ENCODE assay signal across 8 cellular contexts in genomic region chr1:15799928-15800835, GRCh38. TPM values are rescaled to one million over a fixed set of nuclear protein-coding genes. Genes with fewer than 3 reads are reported as not detected.
DNase-seq lines count a peak whose midpoint lies in the region; ATAC-seq and TF ChIP-seq lines count a peak whose summit lies in the region.

No MANE protein-coding gene starts in this region.

- H3K79me2 ChIP-seq in GM23338 (replicated peaks; ENCODE audit: insufficient read depth): no peaks in the 10 kb centered on the region

- no peaks in the 10 kb centered on the region for H3K9me3 Mint-ChIP-seq in GM23338
- no peaks in the 10 kb centered on the region for H3K9me3 Mint-ChIP-seq in activated naive CD4-positive, alpha-beta T cell treated with anti-CD3 and anti-CD28 coated beads, Interleukin-2, amount 50 U/mL, for 72 hours

- 0 out of 2 replicates have a peak, but pooled peaks cover 2% of the 10 kb centered on the region for H3F3A ChIP-seq in GM23338 (replicated peaks; ENCODE audit: low read depth)

- H3K27me3 ChIP-seq in GM23338 (ENCODE audit: insufficient read depth) (no peaks in the 10 kb centered on the region), sigmoid colon (no peaks in the 10 kb centered on the region)

- no peak overlapping the region for H3K4me2 ChIP-seq in GM23338

- H3K4me1 Mint-ChIP-seq in GM23338: peaks cover 19% of the 10 kb centered on the region

- peak overlapping the region; percentile 86 for H2AFZ ChIP-seq in GM23338

- no peaks in the 10 kb centered on the region for H3K36me3 Mint-ChIP-seq in GM23338 (ENCODE audit: low read depth)
- no peaks in the 10 kb centered on the region for H3K36me3 Mint-ChIP-seq in activated naive CD4-positive, alpha-beta T cell treated with anti-CD3 and anti-CD28 coated beads, Interleukin-2, amount 50 U/mL, for 72 hours

- no peaks in the 10 kb centered on the region for H3K9me3 ChIP-seq in sigmoid colon

- no peak overlapping the region for H3K4me3 Mint-ChIP-seq in GM23338

- no peaks in the 10 kb centered on the region for H3K9me2 ChIP-seq in GM23338 (ENCODE audit: insufficient read depth)

- WGBS in sigmoid colon, 2 donors: 13 to 57% methylated on average over 22 of the region's 22 CpGs

- intact Hi-C loops in sigmoid colon (cut with DNase I): no loop called here

- TF ChIP-seq POLR2A in sigmoid colon (IDR thresholded peaks at IDR 0.05): no peak

- peaks cover 11% of the 10 kb centered on the region for H3K27me3 Mint-ChIP-seq in GM23338 (ENCODE audit: insufficient read depth, low read depth, poor library complexity)

- peak; percentile 40 for DNase-seq in GM23338 (ENCODE audit: low spot score)
- peak; percentile 45 for DNase-seq in RKO (ENCODE audit: low spot score)
- DNase-seq in fibroblast of villous mesenchyme (ENCODE audit: low read depth): peak; percentile 83
- DNase-seq in sigmoid colon: peak; percentile 74
- no peak for DNase-seq in NK-92 treated with Interleukin-12 subunit alpha and Interleukin-12 subunit beta, amount 100 ng/mL, for 24 hours (lab: John Stamatoyannopoulos, UW)
- DNase-seq in AG08396 (ENCODE audit: low spot score): no peak
- no peak for DNase-seq in activated naive CD4-positive, alpha-beta T cell treated with anti-CD3 and anti-CD28 coated beads, Interleukin-2, amount 50 U/mL, for 72 hours (ENCODE audit: low spot score in 2 of 2)

- H3K36me3 ChIP-seq in GM23338 (ENCODE audit: insufficient read depth): no peaks in the 10 kb centered on the region
- no peaks in the 10 kb centered on the region for H3K36me3 ChIP-seq in sigmoid colon

- no peaks in the 10 kb centered on the region for H4K20me1 ChIP-seq in GM23338 (replicated peaks; ENCODE audit: insufficient read depth)

- H3K4me1 ChIP-seq in GM23338 (ENCODE audit: insufficient read depth) (peaks cover 11% of the 10 kb centered on the region; the same call in 1 of the 2 replicates), sigmoid colon (peaks cover 0 to 44% (median 33%) of the 10 kb centered on the region in 4 donors)

- TF ChIP-seq EP300 in sigmoid colon (IDR thresholded peaks at IDR 0.05): peak in 2 of 4 donors; percentile 47 to 68

- peak; percentile 60 for ATAC-seq in GM23338
- ATAC-seq in HG02759 (IDR thresholded peaks at IDR 0.05; ENCODE audit: unreplicated experiment): no peak
- ATAC-seq in activated naive CD4-positive, alpha-beta T cell treated with anti-CD3 and anti-CD28 coated beads, Interleukin-2, amount 50 U/mL, for 72 hours: no peak

- H3K27ac Mint-ChIP-seq in GM23338: no peak overlapping the region; the same call in 1 of the 2 replicates
- no peak overlapping the region for H3K27ac Mint-ChIP-seq in activated naive CD4-positive, alpha-beta T cell treated with anti-CD3 and anti-CD28 coated beads, Interleukin-2, amount 50 U/mL, for 72 hours

- no peak overlapping the region for H3K27ac ChIP-seq in GM23338 (ENCODE audit: low read depth)
- H3K27ac ChIP-seq in sigmoid colon: peak overlapping the region; percentile 64 to 75 (median 68)

- TF ChIP-seq CTCF in GM23338 (conservative IDR thresholded peaks at IDR 0.05; ENCODE audit: low read depth in 2 of 2) (no peak), fibroblast of villous mesenchyme (IDR thresholded peaks at IDR 0.05; ENCODE audit: insufficient read depth, low read depth, low read length) (no peak), sigmoid colon (IDR thresholded peaks at IDR 0.05) (no peak)

- H3K4me3 ChIP-seq in GM23338 (no peak overlapping the region), fibroblast of villous mesenchyme (ENCODE audit: low read depth, low read length) (no peak overlapping the region), sigmoid colon (no peak overlapping the region)

TF ChIP-seq in GM23338, 12 proteins besides CTCF, POLR2A, EP300 and RAD21 (continues in another document):
- TF ChIP-seq ETS1 (IDR thresholded peaks at IDR 0.05) (no peak), EZH2 (IDR thresholded peaks at IDR 0.05; ENCODE audit: low read depth, unreplicated experiment) (no peak), REST (IDR thresholded peaks at IDR 0.05; ENCODE audit: unreplicated experiment) (no peak)

RNA-seq across cellular contexts. Expression of gene UQCRHL, which starts 7.3 kb away (rescaled TPM):
- 2.3 and 3.9 TPM in 2 replicates for total RNA-seq in GM23338 (2014; rRNA removed; shearing (Covaris generic))
- polyA plus RNA-seq in GM23338 (2016; fragmentation: Nextera tagmentation; extraction: Ambion mirVana) (3.0 and 3.6 TPM in 2 replicates), sigmoid colon (1 to 10 TPM; 3.6 to 4.6 (median 4.0) TPM)
- total RNA-seq in fibroblast of villous mesenchyme (1.3 and 1.9 TPM in 2 replicates), sigmoid colon (1 to 10 TPM in 2 of 4 donors, under 1 TPM in 2; 0.54 to 2.2 (median 1.3) TPM)
- 1 to 10 TPM; 2.2 to 2.5 TPM for total RNA-seq in activated naive CD4-positive, alpha-beta T cell treated with anti-CD3 and anti-CD28 coated beads, Interleukin-2, amount 50 U/mL, for 72 hours

RNA-seq across cellular contexts. Expression of gene FBLIM1, which starts 41.6 kb away (rescaled TPM):
- total RNA-seq in GM23338 (2014; rRNA removed; shearing (Covaris generic)): 69.1 and 81.7 TPM in 2 replicates
- 40.2 and 41.7 TPM in 2 replicates for polyA plus RNA-seq in GM23338 (2016; fragmentation: Nextera tagmentation; extraction: Ambion mirVana)
- 188 and 255 TPM in 2 replicates for total RNA-seq in fibroblast of villous mesenchyme
- total RNA-seq in sigmoid colon: 10 to 100 TPM; 28.1 to 53.2 (median 49.8) TPM
- polyA plus RNA-seq in sigmoid colon: 100 to 1,000 TPM; 107 to 227 (median 175) TPM
- under 1 TPM in 1 of 2 donors, not detected in 1; 0.21 TPM for total RNA-seq in activated naive CD4-positive, alpha-beta T cell treated with anti-CD3 and anti-CD28 coated beads, Interleukin-2, amount 50 U/mL, for 72 hours

RNA-seq across cellular contexts. Expression of gene SPEN, which starts 47.3 kb away (rescaled TPM):
- total RNA-seq in GM23338 (2014; rRNA removed; shearing (Covaris generic)): 28.5 and 43.6 TPM in 2 replicates
- polyA plus RNA-seq in GM23338 (2016; fragmentation: Nextera tagmentation; extraction: Ambion mirVana) (11.4 and 14.9 TPM in 2 replicates), sigmoid colon (10 to 100 TPM in 1 of 3 donors, 1 to 10 TPM in 2; 7.4 to 28.3 (median 9.0) TPM)
- total RNA-seq in fibroblast of villous mesenchyme (25.4 and 30.2 TPM in 2 replicates), sigmoid colon (10 to 100 TPM; 20.4 to 38.5 (median 22.6) TPM)
- 10 to 100 TPM; 52.1 to 63.4 TPM for total RNA-seq in activated naive CD4-positive, alpha-beta T cell treated with anti-CD3 and anti-CD28 coated beads, Interleukin-2, amount 50 U/mL, for 72 hours

RNA-seq across cellular contexts. Expression of gene TMEM82, which starts 57.9 kb away (rescaled TPM):
- not detected in 2 replicates for total RNA-seq in GM23338 (2014; rRNA removed; shearing (Covaris generic))
- polyA plus RNA-seq in GM23338 (2016; fragmentation: Nextera tagmentation; extraction: Ambion mirVana): 0.42 TPM in 1 of 2 replicates, not detected in the other
- not detected in 2 replicates for total RNA-seq in fibroblast of villous mesenchyme
- total RNA-seq in sigmoid colon: under 1 TPM in 1 of 4 donors, not detected in 3; 0.55 TPM
- polyA plus RNA-seq in sigmoid colon: 10 to 100 TPM in 2 of 3 donors, 1 to 10 TPM in 1; 4.8 to 19.3 (median 17.3) TPM
- total RNA-seq in activated naive CD4-positive, alpha-beta T cell treated with anti-CD3 and anti-CD28 coated beads, Interleukin-2, amount 50 U/mL, for 72 hours: not detected

Comparison
In these comparisons a context has a peak if more than half of its experiments do, and no peak if none do; other contexts are left out.
1. DNase-seq: peak in GM23338 (single experiment), RKO (single experiment), fibroblast of villous mesenchyme (single experiment) and sigmoid colon (single experiment); none in NK-92 treated with Interleukin-12 subunit alpha and Interleukin-12 subunit beta, amount 100 ng/mL, for 24 hours (single experiment), AG08396 (single experiment) and activated naive CD4-positive, alpha-beta T cell treated with anti-CD3 and anti-CD28 coated beads, Interleukin-2, amount 50 U/mL, for 72 hours (0 of 2).
2. RNA of gene FBLIM1, which starts 41.6 kb away (total RNA-seq): 188 to 255 TPM in fibroblast of villous mesenchyme, 69.1 to 81.7 TPM in GM23338 and 28.1 to 53.2 TPM in sigmoid colon; 0.21 TPM in activated naive CD4-positive, alpha-beta T cell treated with anti-CD3 and anti-CD28 coated beads, Interleukin-2, amount 50 U/mL, for 72 hours; every median in the first group is over 10 times any median in the second.